28 cellular contexts compared by ENCODE assay signal in genomic region chr19:41969772-41970458, GRCh38. TPM values are rescaled to one million over a fixed set of nuclear protein-coding genes. Genes with fewer than 3 reads are reported as not detected.
"Had no signal": no experiment of that assay in that cellular context is flagged by ENCODE, and none has a peak within 500 bp of the region (broad histone marks: within the 10 kb centered on the region; RNA-seq: fewer than 3 reads in every experiment).

No MANE protein-coding gene starts in this region.

- H3K79me2 ChIP-seq: hepatocyte had no signal

- H3K9me3 ChIP-seq: esophagus muscularis mucosa, gastroesophageal sphincter, heart left ventricle, left lung, lower lobe of right lung, mucosa of descending colon had no signal

- H3K4me1 ChIP-seq: esophagus muscularis mucosa, foreskin keratinocyte, gastroesophageal sphincter, heart left ventricle, left lung, lower lobe of right lung had no signal

- H2AFZ ChIP-seq: hepatocyte had no signal

- H3K27ac Mint-ChIP-seq: immature natural killer cell, mesothelial cell of epicardium had no signal

- H3K9me3 Mint-ChIP-seq: immature natural killer cell, mesothelial cell of epicardium had no signal

- H3K36me3 ChIP-seq: gastroesophageal sphincter, left lung, lower lobe of right lung had no signal

- H3K4me3 Mint-ChIP-seq: immature natural killer cell, mesothelial cell of epicardium had no signal

- DNase-seq: dermis blood vessel endothelial cell; dorsolateral prefrontal cortex; effector CD4-positive, alpha-beta T cell; effector memory CD4-positive, alpha-beta T cell; foreskin keratinocyte; heart left ventricle; hypothalamus; immature natural killer cell; left cardiac atrium; left ventricle myocardium superior; lower lobe of right lung; mesenchymal stem cell; mucosa of descending colon had no signal

- H3K27me3 ChIP-seq: dorsolateral prefrontal cortex, heart left ventricle, hepatocyte had no signal

- H3K27ac ChIP-seq: coronary artery, dorsolateral prefrontal cortex, esophagus muscularis mucosa, foreskin keratinocyte, gastroesophageal sphincter, heart left ventricle, hepatocyte, left lung, lower lobe of right lung had no signal

- H3K4me2 ChIP-seq: hepatocyte had no signal

- H3K4me1 Mint-ChIP-seq: immature natural killer cell, mesothelial cell of epicardium had no signal

- H3K36me3 Mint-ChIP-seq: mesothelial cell of epicardium had no signal

- H3K4me3 ChIP-seq: coronary artery, dorsolateral prefrontal cortex, esophagus muscularis mucosa, gastroesophageal sphincter, heart left ventricle, hepatocyte, left lung, lower lobe of right lung, mucosa of descending colon had no signal

RNA-seq across cellular contexts. Expression of gene ATP1A3, which starts 24.1 kb away (rescaled TPM):
- total RNA-seq: epithelial cell of proximal tubule, fibroblast of villous mesenchyme, kidney epithelial cell, left lung, lower leg skin, lung microvascular endothelial cell, mesenteric fat pad, mesothelial cell of epicardium had no signal

RNA-seq across cellular contexts. Expression of gene ERFL, which starts 41.7 kb away (rescaled TPM):
- total RNA-seq: dermis blood vessel endothelial cell, endothelial cell of umbilical vein, epithelial cell of proximal tubule, fibroblast of villous mesenchyme, foreskin keratinocyte, frontal cortex, gastroesophageal sphincter, kidney epithelial cell, left ventricle myocardium superior, lung microvascular endothelial cell, myocyte had no signal
